ENCODE assay signal across 1 cellular context in the genomic region with DNA sequence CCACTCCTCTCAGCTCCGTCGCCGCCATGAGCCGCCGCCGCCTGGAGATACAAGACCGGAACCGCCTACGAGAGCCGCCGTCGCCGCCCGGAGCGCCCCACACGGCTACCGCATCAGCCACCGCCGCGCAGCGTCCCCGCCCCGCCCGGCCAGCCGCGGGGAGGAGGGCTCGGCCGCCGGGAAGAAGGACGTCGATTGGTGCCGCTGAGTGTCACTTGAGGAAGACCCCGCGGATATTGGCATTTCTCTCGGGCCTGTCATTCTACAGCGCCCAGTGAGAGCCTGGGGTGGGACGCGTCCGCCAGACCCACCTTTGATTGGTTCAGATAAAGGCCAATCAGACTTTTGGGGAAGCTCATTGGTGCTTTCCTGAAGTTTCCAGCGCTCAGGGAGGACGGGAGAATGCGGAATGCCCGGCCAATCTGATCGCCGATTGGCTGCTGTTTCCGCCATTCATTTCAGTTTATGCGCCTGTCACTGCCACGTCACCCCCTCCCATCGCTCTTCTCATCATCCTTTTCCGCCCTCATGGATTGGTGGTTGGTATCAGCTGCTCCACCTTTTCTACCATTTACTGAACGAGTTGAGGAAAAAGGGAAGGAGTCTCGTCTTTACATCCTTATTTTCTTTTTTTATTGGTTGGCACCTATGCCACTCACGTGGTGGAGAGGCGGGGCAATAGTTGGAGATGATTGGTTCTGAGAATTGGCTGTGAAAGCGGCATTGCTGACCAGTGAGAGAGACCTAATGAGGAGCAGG.
TF ChIP-seq lines count a peak whose summit lies in the region.

A gene with protein sequence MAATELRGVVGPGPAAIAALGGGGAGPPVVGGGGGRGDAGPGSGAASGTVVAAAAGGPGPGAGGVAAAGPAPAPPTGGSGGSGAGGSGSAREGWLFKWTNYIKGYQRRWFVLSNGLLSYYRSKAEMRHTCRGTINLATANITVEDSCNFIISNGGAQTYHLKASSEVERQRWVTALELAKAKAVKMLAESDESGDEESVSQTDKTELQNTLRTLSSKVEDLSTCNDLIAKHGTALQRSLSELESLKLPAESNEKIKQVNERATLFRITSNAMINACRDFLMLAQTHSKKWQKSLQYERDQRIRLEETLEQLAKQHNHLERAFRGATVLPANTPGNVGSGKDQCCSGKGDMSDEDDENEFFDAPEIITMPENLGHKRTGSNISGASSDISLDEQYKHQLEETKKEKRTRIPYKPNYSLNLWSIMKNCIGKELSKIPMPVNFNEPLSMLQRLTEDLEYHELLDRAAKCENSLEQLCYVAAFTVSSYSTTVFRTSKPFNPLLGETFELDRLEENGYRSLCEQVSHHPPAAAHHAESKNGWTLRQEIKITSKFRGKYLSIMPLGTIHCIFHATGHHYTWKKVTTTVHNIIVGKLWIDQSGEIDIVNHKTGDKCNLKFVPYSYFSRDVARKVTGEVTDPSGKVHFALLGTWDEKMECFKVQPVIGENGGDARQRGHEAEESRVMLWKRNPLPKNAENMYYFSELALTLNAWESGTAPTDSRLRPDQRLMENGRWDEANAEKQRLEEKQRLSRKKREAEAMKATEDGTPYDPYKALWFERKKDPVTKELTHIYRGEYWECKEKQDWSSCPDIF (minus strand): TSS at position 138 of the 759 bp plus-strand sequence. CDS start 110 bp downstream, at position 28.

TF ChIP-seq in H1, 55 proteins besides CTCF, POLR2A, EP300 and RAD21 (continues in another document):
- TF ChIP-seq CBX8 (IDR thresholded peaks at IDR 0.05; ENCODE audit: borderline replicate concordance, low read depth, low read length) (no peak), RXRA (IDR thresholded peaks at IDR 0.05; ENCODE audit: insufficient read depth, low read depth, low read length) (no peak), SIN3A (conservative IDR thresholded peaks at IDR 0.05 in 1 of 2, IDR thresholded peaks at IDR 0.05 in 1 of 2; ENCODE audit: low read depth in 1 of 2, low read length in 2 of 2) (peak; percentile 53 to 74; a peak in 2 of 4 replicates), FOSL1 (IDR thresholded peaks at IDR 0.05; ENCODE audit: insufficient read depth, low read depth, low read length) (no peak), ASH2L (IDR thresholded peaks at IDR 0.05; ENCODE audit: low read length) (peak; percentile 44), SIRT6 (IDR thresholded peaks at IDR 0.05; ENCODE audit: low read length) (no peak), SP1 (IDR thresholded peaks at IDR 0.05; ENCODE audit: low read depth, low read length) (peak; percentile 100), SIX5 (IDR thresholded peaks at IDR 0.05; ENCODE audit: low read depth, low read length) (no peak), SUZ12 (IDR thresholded peaks at IDR 0.05; ENCODE audit: low read length) (no peak), TEAD4 (IDR thresholded peaks at IDR 0.05; ENCODE audit: low read depth, low read length) (peak; percentile 83), PHF8 (conservative IDR thresholded peaks at IDR 0.05; ENCODE audit: low read depth, low read length) (no peak), ZNF274 (IDR thresholded peaks at IDR 0.05; ENCODE audit: borderline replicate concordance, extremely low read depth, low read length) (no peak), CREB1 (IDR thresholded peaks at IDR 0.05) (peak; percentile 95), TAF7 (optimal IDR thresholded peaks at IDR 0.05; ENCODE audit: borderline replicate concordance, low read depth, low read length) (peak; percentile 59), MAFK (IDR thresholded peaks at IDR 0.05; ENCODE audit: low read depth, low read length) (no peak), HDAC2 (IDR thresholded peaks at IDR 0.05; ENCODE audit: borderline replicate concordance in 1 of 2, low read depth in 2 of 2, low read length in 2 of 2) (no peak), TAF1 (IDR thresholded peaks at IDR 0.05; ENCODE audit: low read depth, low read length) (no peak; the same call in none of the 2 replicates), CEBPB (IDR thresholded peaks at IDR 0.05; ENCODE audit: low read depth, low read length) (no peak), POLR2AphosphoS5 (IDR thresholded peaks at IDR 0.05; ENCODE audit: low read depth, low read length) (0 out of 2 replicates have a peak, but pooled peaks have one; percentile 33), CHD1 (IDR thresholded peaks at IDR 0.05; ENCODE audit: low read depth, low read length) (no peak), CBX5 (IDR thresholded peaks at IDR 0.05; ENCODE audit: low read depth, low read length) (no peak), SP2 (IDR thresholded peaks at IDR 0.05; ENCODE audit: low read length) (peak; percentile 99), RNF2 (IDR thresholded peaks at IDR 0.05; ENCODE audit: borderline replicate concordance, low read depth, low read length, missing control alignments, poor library complexity, severe bottlenecking) (no peak), NANOG (IDR thresholded peaks at IDR 0.05; ENCODE audit: insufficient read depth, low read depth, low read length, poor library complexity, severe bottlenecking) (no peak), POU5F1 (IDR thresholded peaks at IDR 0.05; ENCODE audit: low read depth, low read length) (no peak), SAP30 (IDR thresholded peaks at IDR 0.05; ENCODE audit: insufficient read depth, insufficient replicate concordance, low read length) (no peak), TBP (IDR thresholded peaks at IDR 0.05; ENCODE audit: low read depth, low read length) (0 out of 2 replicates have a peak, but pooled peaks have one; percentile 58), NRF1 (IDR thresholded peaks at IDR 0.05; ENCODE audit: low read depth, low read length) (no peak), EZH2 (IDR thresholded peaks at IDR 0.05; ENCODE audit: low read depth, low read length, severe bottlenecking) (no peak), KDM1A (IDR thresholded peaks at IDR 0.05; ENCODE audit: borderline replicate concordance, low read length) (no peak), JUN (IDR thresholded peaks at IDR 0.05; ENCODE audit: low read depth, low read length) (no peak), JUND (IDR thresholded peaks at IDR 0.05; ENCODE audit: low read length) (no peak), HDAC6 (IDR thresholded peaks at IDR 0.05; ENCODE audit: low read depth, low read length) (no peak), GTF2F1 (IDR thresholded peaks at IDR 0.05; ENCODE audit: borderline replicate concordance, low read depth, low read length) (no peak), TCF12 (IDR thresholded peaks at IDR 0.05; ENCODE audit: low read depth, low read length) (no peak), GABPA (IDR thresholded peaks at IDR 0.05; ENCODE audit: borderline replicate concordance, insufficient read depth, low read length) (no peak), BACH1 (IDR thresholded peaks at IDR 0.05; ENCODE audit: low read length) (no peak), KDM5A (IDR thresholded peaks at IDR 0.05; ENCODE audit: low read length) (no peak), KDM4A (IDR thresholded peaks at IDR 0.05; ENCODE audit: low read depth, low read length, severe bottlenecking) (peak; percentile 65), CTBP2 (IDR thresholded peaks at IDR 0.05; ENCODE audit: borderline replicate concordance, insufficient read depth, insufficient read length, low read length) (no peak), BRCA1 (IDR thresholded peaks at IDR 0.05; ENCODE audit: low read depth, low read length) (no peak), CHD2 (IDR thresholded peaks at IDR 0.05; ENCODE audit: low read length) (peak; percentile 98), YY1 (IDR thresholded peaks at IDR 0.05; ENCODE audit: low read depth, low read length) (peak; percentile 83), RFX5 (IDR thresholded peaks at IDR 0.05; ENCODE audit: borderline replicate concordance, low read depth, low read length) (no peak), SP4 (IDR thresholded peaks at IDR 0.05; ENCODE audit: low read length) (peak; percentile 49; the same call in 1 of the 2 replicates), SRF (IDR thresholded peaks at IDR 0.05; ENCODE audit: low read depth, low read length) (peak; percentile 25; the same call in 1 of the 2 replicates)
- TF ChIP-seq, protein P1, sequence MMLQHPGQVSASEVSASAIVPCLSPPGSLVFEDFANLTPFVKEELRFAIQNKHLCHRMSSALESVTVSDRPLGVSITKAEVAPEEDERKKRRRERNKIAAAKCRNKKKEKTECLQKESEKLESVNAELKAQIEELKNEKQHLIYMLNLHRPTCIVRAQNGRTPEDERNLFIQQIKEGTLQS (IDR thresholded peaks at IDR 0.05; ENCODE audit: insufficient read depth, low read depth, low read length) = no peak
- TF ChIP-seq, protein P2, sequence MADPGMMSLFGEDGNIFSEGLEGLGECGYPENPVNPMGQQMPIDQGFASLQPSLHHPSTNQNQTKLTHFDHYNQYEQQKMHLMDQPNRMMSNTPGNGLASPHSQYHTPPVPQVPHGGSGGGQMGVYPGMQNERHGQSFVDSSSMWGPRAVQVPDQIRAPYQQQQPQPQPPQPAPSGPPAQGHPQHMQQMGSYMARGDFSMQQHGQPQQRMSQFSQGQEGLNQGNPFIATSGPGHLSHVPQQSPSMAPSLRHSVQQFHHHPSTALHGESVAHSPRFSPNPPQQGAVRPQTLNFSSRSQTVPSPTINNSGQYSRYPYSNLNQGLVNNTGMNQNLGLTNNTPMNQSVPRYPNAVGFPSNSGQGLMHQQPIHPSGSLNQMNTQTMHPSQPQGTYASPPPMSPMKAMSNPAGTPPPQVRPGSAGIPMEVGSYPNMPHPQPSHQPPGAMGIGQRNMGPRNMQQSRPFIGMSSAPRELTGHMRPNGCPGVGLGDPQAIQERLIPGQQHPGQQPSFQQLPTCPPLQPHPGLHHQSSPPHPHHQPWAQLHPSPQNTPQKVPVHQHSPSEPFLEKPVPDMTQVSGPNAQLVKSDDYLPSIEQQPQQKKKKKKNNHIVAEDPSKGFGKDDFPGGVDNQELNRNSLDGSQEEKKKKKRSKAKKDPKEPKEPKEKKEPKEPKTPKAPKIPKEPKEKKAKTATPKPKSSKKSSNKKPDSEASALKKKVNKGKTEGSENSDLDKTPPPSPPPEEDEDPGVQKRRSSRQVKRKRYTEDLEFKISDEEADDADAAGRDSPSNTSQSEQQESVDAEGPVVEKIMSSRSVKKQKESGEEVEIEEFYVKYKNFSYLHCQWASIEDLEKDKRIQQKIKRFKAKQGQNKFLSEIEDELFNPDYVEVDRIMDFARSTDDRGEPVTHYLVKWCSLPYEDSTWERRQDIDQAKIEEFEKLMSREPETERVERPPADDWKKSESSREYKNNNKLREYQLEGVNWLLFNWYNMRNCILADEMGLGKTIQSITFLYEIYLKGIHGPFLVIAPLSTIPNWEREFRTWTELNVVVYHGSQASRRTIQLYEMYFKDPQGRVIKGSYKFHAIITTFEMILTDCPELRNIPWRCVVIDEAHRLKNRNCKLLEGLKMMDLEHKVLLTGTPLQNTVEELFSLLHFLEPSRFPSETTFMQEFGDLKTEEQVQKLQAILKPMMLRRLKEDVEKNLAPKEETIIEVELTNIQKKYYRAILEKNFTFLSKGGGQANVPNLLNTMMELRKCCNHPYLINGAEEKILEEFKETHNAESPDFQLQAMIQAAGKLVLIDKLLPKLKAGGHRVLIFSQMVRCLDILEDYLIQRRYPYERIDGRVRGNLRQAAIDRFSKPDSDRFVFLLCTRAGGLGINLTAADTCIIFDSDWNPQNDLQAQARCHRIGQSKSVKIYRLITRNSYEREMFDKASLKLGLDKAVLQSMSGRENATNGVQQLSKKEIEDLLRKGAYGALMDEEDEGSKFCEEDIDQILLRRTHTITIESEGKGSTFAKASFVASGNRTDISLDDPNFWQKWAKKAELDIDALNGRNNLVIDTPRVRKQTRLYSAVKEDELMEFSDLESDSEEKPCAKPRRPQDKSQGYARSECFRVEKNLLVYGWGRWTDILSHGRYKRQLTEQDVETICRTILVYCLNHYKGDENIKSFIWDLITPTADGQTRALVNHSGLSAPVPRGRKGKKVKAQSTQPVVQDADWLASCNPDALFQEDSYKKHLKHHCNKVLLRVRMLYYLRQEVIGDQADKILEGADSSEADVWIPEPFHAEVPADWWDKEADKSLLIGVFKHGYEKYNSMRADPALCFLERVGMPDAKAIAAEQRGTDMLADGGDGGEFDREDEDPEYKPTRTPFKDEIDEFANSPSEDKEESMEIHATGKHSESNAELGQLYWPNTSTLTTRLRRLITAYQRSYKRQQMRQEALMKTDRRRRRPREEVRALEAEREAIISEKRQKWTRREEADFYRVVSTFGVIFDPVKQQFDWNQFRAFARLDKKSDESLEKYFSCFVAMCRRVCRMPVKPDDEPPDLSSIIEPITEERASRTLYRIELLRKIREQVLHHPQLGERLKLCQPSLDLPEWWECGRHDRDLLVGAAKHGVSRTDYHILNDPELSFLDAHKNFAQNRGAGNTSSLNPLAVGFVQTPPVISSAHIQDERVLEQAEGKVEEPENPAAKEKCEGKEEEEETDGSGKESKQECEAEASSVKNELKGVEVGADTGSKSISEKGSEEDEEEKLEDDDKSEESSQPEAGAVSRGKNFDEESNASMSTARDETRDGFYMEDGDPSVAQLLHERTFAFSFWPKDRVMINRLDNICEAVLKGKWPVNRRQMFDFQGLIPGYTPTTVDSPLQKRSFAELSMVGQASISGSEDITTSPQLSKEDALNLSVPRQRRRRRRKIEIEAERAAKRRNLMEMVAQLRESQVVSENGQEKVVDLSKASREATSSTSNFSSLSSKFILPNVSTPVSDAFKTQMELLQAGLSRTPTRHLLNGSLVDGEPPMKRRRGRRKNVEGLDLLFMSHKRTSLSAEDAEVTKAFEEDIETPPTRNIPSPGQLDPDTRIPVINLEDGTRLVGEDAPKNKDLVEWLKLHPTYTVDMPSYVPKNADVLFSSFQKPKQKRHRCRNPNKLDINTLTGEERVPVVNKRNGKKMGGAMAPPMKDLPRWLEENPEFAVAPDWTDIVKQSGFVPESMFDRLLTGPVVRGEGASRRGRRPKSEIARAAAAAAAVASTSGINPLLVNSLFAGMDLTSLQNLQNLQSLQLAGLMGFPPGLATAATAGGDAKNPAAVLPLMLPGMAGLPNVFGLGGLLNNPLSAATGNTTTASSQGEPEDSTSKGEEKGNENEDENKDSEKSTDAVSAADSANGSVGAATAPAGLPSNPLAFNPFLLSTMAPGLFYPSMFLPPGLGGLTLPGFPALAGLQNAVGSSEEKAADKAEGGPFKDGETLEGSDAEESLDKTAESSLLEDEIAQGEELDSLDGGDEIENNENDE (IDR thresholded peaks at IDR 0.05; ENCODE audit: insufficient replicate concordance, low read length) = no peak
- TF ChIP-seq, protein P3, sequence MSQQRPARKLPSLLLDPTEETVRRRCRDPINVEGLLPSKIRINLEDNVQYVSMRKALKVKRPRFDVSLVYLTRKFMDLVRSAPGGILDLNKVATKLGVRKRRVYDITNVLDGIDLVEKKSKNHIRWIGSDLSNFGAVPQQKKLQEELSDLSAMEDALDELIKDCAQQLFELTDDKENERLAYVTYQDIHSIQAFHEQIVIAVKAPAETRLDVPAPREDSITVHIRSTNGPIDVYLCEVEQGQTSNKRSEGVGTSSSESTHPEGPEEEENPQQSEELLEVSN (IDR thresholded peaks at IDR 0.05) = no peak; the same call in 1 of the 2 replicates
- TF ChIP-seq, protein P4, sequence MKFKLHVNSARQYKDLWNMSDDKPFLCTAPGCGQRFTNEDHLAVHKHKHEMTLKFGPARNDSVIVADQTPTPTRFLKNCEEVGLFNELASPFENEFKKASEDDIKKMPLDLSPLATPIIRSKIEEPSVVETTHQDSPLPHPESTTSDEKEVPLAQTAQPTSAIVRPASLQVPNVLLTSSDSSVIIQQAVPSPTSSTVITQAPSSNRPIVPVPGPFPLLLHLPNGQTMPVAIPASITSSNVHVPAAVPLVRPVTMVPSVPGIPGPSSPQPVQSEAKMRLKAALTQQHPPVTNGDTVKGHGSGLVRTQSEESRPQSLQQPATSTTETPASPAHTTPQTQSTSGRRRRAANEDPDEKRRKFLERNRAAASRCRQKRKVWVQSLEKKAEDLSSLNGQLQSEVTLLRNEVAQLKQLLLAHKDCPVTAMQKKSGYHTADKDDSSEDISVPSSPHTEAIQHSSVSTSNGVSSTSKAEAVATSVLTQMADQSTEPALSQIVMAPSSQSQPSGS (IDR thresholded peaks at IDR 0.05; ENCODE audit: low read length) = no peak; the same call in 1 of the 2 replicates
